8 cellular contexts compared by ENCODE assay signal in genomic region chrX:1466971-1467561, GRCh38. TPM values are rescaled to one million over a fixed set of nuclear protein-coding genes. Genes with fewer than 3 reads are reported as not detected.
A peak's percentile ranks its signal among the peaks of the same experiment; 100 is the strongest.
DNase-seq lines count a peak whose midpoint lies in the region; ATAC-seq, FAIRE-seq and TF ChIP-seq lines count a peak whose summit lies in the region.

No MANE protein-coding gene starts in this region.

- TF ChIP-seq CTCF in MM.1S (IDR thresholded peaks at IDR 0.05; ENCODE audit: low read length) = no peak
- TF ChIP-seq CTCF in astrocyte (IDR thresholded peaks at IDR 0.05; ENCODE audit: insufficient read depth, low read depth, low read length) = no peak
- TF ChIP-seq CTCF in RWPE1 (conservative IDR thresholded peaks at IDR 0.05; ENCODE audit: low read depth) = no peak

- H3K27ac Mint-ChIP-seq in astrocyte (ENCODE audit: unreplicated experiment) = peak overlapping the region; percentile 20
- H3K27ac Mint-ChIP-seq in stimulated activated naive CD8-positive, alpha-beta T cell treated with anti-CD3 and anti-CD28 coated beads, Interleukin-15, amount 100 ng/mL, for 72 hours = peak overlapping the region; percentile 64 to 84

- ATAC-seq in GM21515 (IDR thresholded peaks at IDR 0.05; ENCODE audit: unreplicated experiment) = peak; percentile 51
- no peak for ATAC-seq in stimulated activated naive CD8-positive, alpha-beta T cell treated with anti-CD3 and anti-CD28 coated beads, Interleukin-15, amount 100 ng/mL, for 72 hours

- no peaks in the 10 kb centered on the region for H3K36me3 Mint-ChIP-seq in astrocyte (ENCODE audit: low read depth, unreplicated experiment)

- POLR2A ChIA-PET in RWPE1 (lab: Yijun Ruan, JAX; ENCODE audit: low non-redundant PET) = no interaction called here

- H3K9me3 ChIP-seq in MM.1S (replicated peaks; ENCODE audit: insufficient read depth, low read length) (no peaks in the 10 kb centered on the region), astrocyte (ENCODE audit: insufficient read depth, low read depth, low read length) (no peaks in the 10 kb centered on the region)

- peaks cover 8% of the 10 kb centered on the region for H3K27me3 Mint-ChIP-seq in astrocyte (ENCODE audit: low read depth, unreplicated experiment)
- no peaks in the 10 kb centered on the region for H3K27me3 Mint-ChIP-seq in stimulated activated naive CD8-positive, alpha-beta T cell treated with anti-CD3 and anti-CD28 coated beads, Interleukin-15, amount 100 ng/mL, for 72 hours

- H2AFZ ChIP-seq in MM.1S (ENCODE audit: low read length) (no peak overlapping the region), astrocyte (ENCODE audit: low read depth, low read length) (no peak overlapping the region)

- peaks cover 5% of the 10 kb centered on the region for H3K9me3 Mint-ChIP-seq in astrocyte (ENCODE audit: unreplicated experiment)
- H3K9me3 Mint-ChIP-seq in stimulated activated naive CD8-positive, alpha-beta T cell treated with anti-CD3 and anti-CD28 coated beads, Interleukin-15, amount 100 ng/mL, for 72 hours = peaks cover 3% of the 10 kb centered on the region in 2 donors

- H3K4me1 ChIP-seq in MM.1S (ENCODE audit: low read length) (peaks cover 34% of the 10 kb centered on the region), astrocyte (ENCODE audit: insufficient read depth, low read length) (peaks cover 10% of the 10 kb centered on the region)

- no peaks in the 10 kb centered on the region for H4K20me1 ChIP-seq in MM.1S (ENCODE audit: insufficient read depth, low read length)
- no peaks in the 10 kb centered on the region for H4K20me1 ChIP-seq in astrocyte (ENCODE audit: insufficient read depth, low read length)

- H3K79me2 ChIP-seq in MM.1S (ENCODE audit: low read length) (peaks cover 34% of the 10 kb centered on the region), astrocyte (ENCODE audit: insufficient read depth, low read length) (no peaks in the 10 kb centered on the region)

- CTCF ChIA-PET in RWPE1 (lab: Yijun Ruan, JAX) = no interaction called here

- H3K4me1 Mint-ChIP-seq in astrocyte (ENCODE audit: low read depth, unreplicated experiment) = no peaks in the 10 kb centered on the region
- peaks cover 97% of the 10 kb centered on the region for H3K4me1 Mint-ChIP-seq in stimulated activated naive CD8-positive, alpha-beta T cell treated with anti-CD3 and anti-CD28 coated beads, Interleukin-15, amount 100 ng/mL, for 72 hours

- FAIRE-seq in astrocyte (lab: Jason Lieb, UNC) = no peak

- H3K9ac ChIP-seq in MM.1S (ENCODE audit: low read length) = peak overlapping the region; percentile 66
- no peak overlapping the region for H3K9ac ChIP-seq in astrocyte (ENCODE audit: low read length)

- H3K27me3 ChIP-seq in MM.1S (replicated peaks; ENCODE audit: insufficient read depth, low read length) (no peaks in the 10 kb centered on the region), astrocyte (ENCODE audit: insufficient read depth, low read length) (peaks cover 11% of the 10 kb centered on the region)

- peaks cover 24% of the 10 kb centered on the region for H3F3A ChIP-seq in MM.1S (ENCODE audit: insufficient read depth, low read length)

- H3K4me3 ChIP-seq in GM08714 (ENCODE audit: low read length) = peak overlapping the region; percentile 36; the same call in 1 of the 2 replicates
- peak overlapping the region; percentile 50 for H3K4me3 ChIP-seq in MM.1S (ENCODE audit: low read length)
- no peak overlapping the region for H3K4me3 ChIP-seq in astrocyte (ENCODE audit: insufficient read depth, low read depth, low read length)

- H3K4me3 Mint-ChIP-seq in astrocyte (ENCODE audit: unreplicated experiment) = no peak overlapping the region
- H3K4me3 Mint-ChIP-seq in stimulated activated naive CD8-positive, alpha-beta T cell treated with anti-CD3 and anti-CD28 coated beads, Interleukin-15, amount 100 ng/mL, for 72 hours = peak overlapping the region; percentile 63 to 77

- DNase-seq in MM.1S (peak; percentile 89), astrocyte (ENCODE audit: low read depth) (no peak), RWPE1 (ENCODE audit: low spot score) (no peak), cerebellar cortex (ENCODE audit: low spot score) (no peak), NCI-H2029 (lab: John Stamatoyannopoulos, UW) (no peak)
- DNase-seq in stimulated activated naive CD8-positive, alpha-beta T cell treated with anti-CD3 and anti-CD28 coated beads, Interleukin-15, amount 100 ng/mL, for 72 hours = peak in 1 of 2 donors; percentile 60

- H3K27ac ChIP-seq in MM.1S (ENCODE audit: low read length) (peak overlapping the region; percentile 98), astrocyte (ENCODE audit: low read depth, low read length) (no peak overlapping the region), RWPE1 (no peak overlapping the region)

- no peaks in the 10 kb centered on the region for H3K9me2 ChIP-seq in MM.1S (replicated peaks; ENCODE audit: insufficient read depth, low read length)

- H3K4me2 ChIP-seq in MM.1S (ENCODE audit: low read depth, low read length) = peak overlapping the region; percentile 83
- no peak overlapping the region for H3K4me2 ChIP-seq in astrocyte (ENCODE audit: low read length)

- H3K36me3 ChIP-seq in MM.1S (replicated peaks; ENCODE audit: insufficient read depth, low read length) (peaks cover 7% of the 10 kb centered on the region), astrocyte (ENCODE audit: insufficient read depth, low read length) (no peaks in the 10 kb centered on the region)

RNA-seq across cellular contexts. Expression of gene ASMTL, which starts 14.4 kb away (rescaled TPM):
- total RNA-seq in astrocyte = 22.1 and 26.5 TPM in 2 replicates
